Comparison of ENCODE assay signal across 22 cellular contexts in genomic region chr20:7361321-7361720, GRCh38.
"Had no signal": no experiment of that assay in that cellular context is flagged by ENCODE, and none has a peak within 500 bp of the region (broad histone marks: within the 10 kb centered on the region; RNA-seq: fewer than 3 reads in every experiment).

No MANE protein-coding gene starts in this region.

- H3K9me3 ChIP-seq: left ventricle myocardium inferior, tibial artery had no signal

- ATAC-seq: activated CD8-positive, alpha-beta memory T cell treated with anti-CD3 and anti-CD28 coated beads, Interleukin-2, amount 10 ng/mL, durations not matched to agents 7 days and 5 days; activated CD8-positive, alpha-beta T cell treated with anti-CD3 and anti-CD28 coated beads for 36 hours; natural killer cell treated with Interleukin-12 subunit alpha and Interleukin-12 subunit beta and Interleukin-15 and Interleukin-18, amount 100 ng/mL, for 72 hours; stimulated activated naive CD8-positive, alpha-beta T cell treated with anti-CD3 and anti-CD28 coated beads, Interleukin-15, Interleukin-2, amounts not matched to agents 100 U/mL and 50 U/mL, for 24 hours had no signal

- H3K27me3 ChIP-seq: tibial artery had no signal

- H2AFZ ChIP-seq: hepatocyte, parathyroid adenoma had no signal

- H3K4me3 Mint-ChIP-seq: activated CD4-positive, alpha-beta T cell treated with anti-CD3 and anti-CD28 coated beads, Interleukin-2, amount 10 ng/mL, durations not matched to agents 24 days and 14 days; activated CD8-positive, alpha-beta memory T cell treated with anti-CD3 and anti-CD28 coated beads, Interleukin-2, amount 10 ng/mL, durations not matched to agents 7 days and 5 days; activated CD8-positive, alpha-beta T cell treated with anti-CD3 and anti-CD28 coated beads for 36 hours; activated T-helper 1 cell treated with anti-CD3 and anti-CD28 coated beads, Interleukin-12 subunit alpha, Interleukin-12 subunit beta, Interleukin-2, Interleukin-4 antibody, amounts not matched to agents 30 ng/mL and 10 ng/mL and 1 ng/mL, durations not matched to agents 14 hours and 24 hours and 36 hours; immature natural killer cell; mesothelial cell of epicardium; natural killer cell treated with Interleukin-12 subunit alpha and Interleukin-12 subunit beta and Interleukin-15 and Interleukin-18, amount 100 ng/mL, for 72 hours had no signal

- H3K36me3 Mint-ChIP-seq: activated CD8-positive, alpha-beta memory T cell treated with anti-CD3 and anti-CD28 coated beads, Interleukin-2, amount 10 ng/mL, durations not matched to agents 7 days and 5 days; brain; immature natural killer cell; mesothelial cell of epicardium had no signal

- H3K4me3 ChIP-seq: hepatocyte, left ventricle myocardium inferior, tibial artery had no signal

- DNase-seq: activated CD4-positive, alpha-beta T cell treated with anti-CD3 and anti-CD28 coated beads, Interleukin-2, amount 10 ng/mL, durations not matched to agents 24 days and 14 days; activated CD8-positive, alpha-beta memory T cell treated with anti-CD3 and anti-CD28 coated beads, Interleukin-2, amount 10 ng/mL, durations not matched to agents 7 days and 5 days; activated CD8-positive, alpha-beta T cell treated with anti-CD3 and anti-CD28 coated beads for 36 hours; activated gamma-delta T cell; activated naive CD4-positive, alpha-beta T cell treated with anti-CD3 and anti-CD28 coated beads, Interleukin-2, amount 50 U/mL, for 16 hours; activated T-cell treated with anti-CD3 and anti-CD28 coated beads for 4 hours; effector CD4-positive, alpha-beta T cell; erythroblast; foreskin fibroblast; immature natural killer cell; kidney glomerular epithelial cell; left ventricle myocardium inferior; stimulated activated CD4-positive, alpha-beta T cell treated with anti-CD3 and anti-CD28 coated beads, Interleukin-4, amount 100 ng/mL, for 24 hours; stimulated activated naive CD8-positive, alpha-beta T cell treated with anti-CD3 and anti-CD28 coated beads, Interleukin-15, Interleukin-2, amounts not matched to agents 100 U/mL and 50 U/mL, for 24 hours; substantia nigra; tibial artery had no signal

- H3K4me2 ChIP-seq: hepatocyte had no signal

- H3K27me3 Mint-ChIP-seq: activated CD4-positive, alpha-beta T cell treated with anti-CD3 and anti-CD28 coated beads, Interleukin-2, amount 10 ng/mL, durations not matched to agents 24 days and 14 days; activated CD8-positive, alpha-beta memory T cell treated with anti-CD3 and anti-CD28 coated beads, Interleukin-2, amount 10 ng/mL, durations not matched to agents 7 days and 5 days; activated CD8-positive, alpha-beta T cell treated with anti-CD3 and anti-CD28 coated beads for 36 hours; natural killer cell treated with Interleukin-12 subunit alpha and Interleukin-12 subunit beta and Interleukin-15 and Interleukin-18, amount 100 ng/mL, for 72 hours had no signal

- H3K79me2 ChIP-seq: hepatocyte, parathyroid adenoma had no signal

- H3K36me3 ChIP-seq: left ventricle myocardium inferior, tibial artery had no signal

- H3K27ac ChIP-seq: hepatocyte, left ventricle myocardium inferior, parathyroid adenoma, tibial artery had no signal

- H3K27ac Mint-ChIP-seq: activated CD4-positive, alpha-beta T cell treated with anti-CD3 and anti-CD28 coated beads, Interleukin-2, amount 10 ng/mL, durations not matched to agents 24 days and 14 days; activated CD8-positive, alpha-beta memory T cell treated with anti-CD3 and anti-CD28 coated beads, Interleukin-2, amount 10 ng/mL, durations not matched to agents 7 days and 5 days; activated CD8-positive, alpha-beta T cell treated with anti-CD3 and anti-CD28 coated beads for 36 hours; activated T-helper 1 cell treated with anti-CD3 and anti-CD28 coated beads, Interleukin-12 subunit alpha, Interleukin-12 subunit beta, Interleukin-2, Interleukin-4 antibody, amounts not matched to agents 30 ng/mL and 10 ng/mL and 1 ng/mL, durations not matched to agents 14 hours and 24 hours and 36 hours; immature natural killer cell; mesothelial cell of epicardium; natural killer cell treated with Interleukin-12 subunit alpha and Interleukin-12 subunit beta and Interleukin-15 and Interleukin-18, amount 100 ng/mL, for 72 hours had no signal

- H3K9ac ChIP-seq: parathyroid adenoma had no signal

- H3K4me1 Mint-ChIP-seq: activated CD4-positive, alpha-beta T cell treated with anti-CD3 and anti-CD28 coated beads, Interleukin-2, amount 10 ng/mL, durations not matched to agents 24 days and 14 days; activated CD8-positive, alpha-beta memory T cell treated with anti-CD3 and anti-CD28 coated beads, Interleukin-2, amount 10 ng/mL, durations not matched to agents 7 days and 5 days; immature natural killer cell; mesothelial cell of epicardium had no signal

- H3K4me1 ChIP-seq: left ventricle myocardium inferior, parathyroid adenoma, tibial artery had no signal
